Comparison of ENCODE assay signal across 21 cellular contexts in the genomic region with DNA sequence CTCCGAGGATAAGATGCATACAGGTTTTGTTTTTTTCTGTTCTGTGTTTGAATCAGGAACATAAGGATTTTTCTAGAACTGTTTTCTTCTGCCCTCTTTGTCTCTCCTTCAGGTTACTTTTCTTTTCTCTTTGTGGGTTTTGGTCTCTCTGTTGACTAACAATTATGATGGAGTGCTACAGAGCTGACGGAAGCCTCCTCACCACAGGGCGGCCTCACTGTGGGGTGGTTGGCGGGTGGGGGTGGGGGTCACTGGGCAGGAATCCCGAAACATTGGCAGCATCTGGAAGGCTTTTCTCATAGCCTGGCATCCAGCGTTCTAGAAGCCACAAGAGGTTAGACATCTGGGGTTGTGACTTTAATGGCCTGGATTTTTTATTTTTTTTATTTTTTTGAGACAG. TPM values are rescaled to one million over a fixed set of nuclear protein-coding genes. Genes with fewer than 3 reads are reported as not detected.
DNase-seq lines count a peak whose midpoint lies in the region; ATAC-seq and TF ChIP-seq lines count a peak whose summit lies in the region.
"Had no signal": no experiment of that assay in that cellular context is flagged by ENCODE, and none has a peak within 500 bp of the region (broad histone marks: within the 10 kb centered on the region; RNA-seq: fewer than 3 reads in every experiment).

No MANE protein-coding gene starts in this region.

- H3K27me3 Mint-ChIP-seq in activated T-cell treated with anti-CD3 and anti-CD28 coated beads, Interleukin-2, amount 50 U/mL, for 24 hours = no peaks in the 10 kb centered on the region
- H3K27me3 Mint-ChIP-seq in T-helper 1 cell treated with Interleukin-12 subunit alpha and Interleukin-12 subunit beta and Interleukin-4 antibody, amounts not matched to agents 30 μg/mL and 1 μg/mL, for 36 hours (ENCODE audit: low read depth) = peaks cover 4% of the 10 kb centered on the region
- H3K27me3 Mint-ChIP-seq in activated naive CD8-positive, alpha-beta T cell treated with anti-CD3 and anti-CD28 coated beads, Interleukin-2, amount 10 ng/mL, durations not matched to agents 7 days and 5 days = peaks cover 2% of the 10 kb centered on the region

- peak; percentile 69 for ATAC-seq in activated naive CD8-positive, alpha-beta T cell treated with anti-CD3 and anti-CD28 coated beads, Interleukin-2, amount 10 ng/mL, durations not matched to agents 7 days and 5 days (ENCODE audit: low read depth)
- ATAC-seq in stimulated activated naive CD8-positive, alpha-beta T cell treated with anti-CD3 and anti-CD28 coated beads, Interleukin-15, Interleukin-2, amounts not matched to agents 100 U/mL and 50 U/mL, for 24 hours = peak; percentile 68
- ATAC-seq in HG02759 (IDR thresholded peaks at IDR 0.05; ENCODE audit: unreplicated experiment) = no peak
- ATAC-seq: heart left ventricle, K562, psoas muscle had no signal

- POLR2A ChIA-PET in activated naive CD8-positive, alpha-beta T cell treated with anti-CD3 and anti-CD28 coated beads, Interleukin-2, amount 10 ng/mL, durations not matched to agents 7 days and 5 days (lab: Charles Lee) = interaction anchor here (0.6 to 5.8 kb wide), 6 partner anchors 9 to 146 kb away, joined by 3 to 33 read pairs (median 4); a partner anchor contains a TSS

- H3K36me3 Mint-ChIP-seq in activated T-cell treated with anti-CD3 and anti-CD28 coated beads, Interleukin-2, amount 50 U/mL, for 24 hours (ENCODE audit: low read depth) = no peaks in the 10 kb centered on the region
- H3K36me3 Mint-ChIP-seq in T-helper 1 cell treated with Interleukin-12 subunit alpha and Interleukin-12 subunit beta and Interleukin-4 antibody, amounts not matched to agents 30 μg/mL and 1 μg/mL, for 36 hours (ENCODE audit: low read depth) = peaks cover 9% of the 10 kb centered on the region
- peaks cover 12% of the 10 kb centered on the region for H3K36me3 Mint-ChIP-seq in activated naive CD8-positive, alpha-beta T cell treated with anti-CD3 and anti-CD28 coated beads, Interleukin-2, amount 10 ng/mL, durations not matched to agents 7 days and 5 days

- intact Hi-C loops in stomach (cut with DNase I; ENCODE audit: low total_unique reads) = no loop called here

- TF ChIP-seq POLR2A in stomach (IDR thresholded peaks at IDR 0.05) = no peak

- H3K4me1 Mint-ChIP-seq in activated T-cell treated with anti-CD3 and anti-CD28 coated beads, Interleukin-2, amount 50 U/mL, for 24 hours (ENCODE audit: low read depth) = peaks cover 21% of the 10 kb centered on the region
- peaks cover 10% of the 10 kb centered on the region for H3K4me1 Mint-ChIP-seq in T-helper 1 cell treated with Interleukin-12 subunit alpha and Interleukin-12 subunit beta and Interleukin-4 antibody, amounts not matched to agents 30 μg/mL and 1 μg/mL, for 36 hours (ENCODE audit: low read depth)
- peaks cover 20% of the 10 kb centered on the region for H3K4me1 Mint-ChIP-seq in activated naive CD8-positive, alpha-beta T cell treated with anti-CD3 and anti-CD28 coated beads, Interleukin-2, amount 10 ng/mL, durations not matched to agents 7 days and 5 days
- H3K4me1 Mint-ChIP-seq: nephron had no signal

- peak overlapping the region; percentile 66 for H3K27ac Mint-ChIP-seq in activated T-cell treated with anti-CD3 and anti-CD28 coated beads, Interleukin-2, amount 50 U/mL, for 24 hours
- peak overlapping the region; percentile 75 for H3K27ac Mint-ChIP-seq in T-helper 1 cell treated with Interleukin-12 subunit alpha and Interleukin-12 subunit beta and Interleukin-4 antibody, amounts not matched to agents 30 μg/mL and 1 μg/mL, for 36 hours
- peak overlapping the region; percentile 72 for H3K27ac Mint-ChIP-seq in activated naive CD8-positive, alpha-beta T cell treated with anti-CD3 and anti-CD28 coated beads, Interleukin-2, amount 10 ng/mL, durations not matched to agents 7 days and 5 days
- H3K27ac Mint-ChIP-seq: nephron had no signal

- WGBS in stomach, 5 donors = 57 to 66% (median 60%) methylated on average over 6 of the region's 6 CpGs

- H3K4me1 ChIP-seq in stomach = peaks cover 7 to 13% (median 10%) of the 10 kb centered on the region in 4 donors
- H3K4me1 ChIP-seq: HAP-1, psoas muscle had no signal

- H3K27ac ChIP-seq in stomach = no peak overlapping the region
- H3K27ac ChIP-seq: heart left ventricle, HL-60, psoas muscle had no signal

- TF ChIP-seq EP300 in stomach (IDR thresholded peaks at IDR 0.05) = no peak

- peaks cover 0 to 14% (median 13%) of the 10 kb centered on the region in 4 donors for H3K9me3 ChIP-seq in stomach
- H3K9me3 ChIP-seq: psoas muscle had no signal

- DNase-seq in activated T-cell treated with anti-CD3 and anti-CD28 coated beads, Interleukin-2, amount 50 U/mL, for 24 hours = no peak
- DNase-seq in activated T-cell treated with anti-CD3 and anti-CD28 coated beads, Interleukin-2, amount 50 U/mL, for 1 hour = no peak
- DNase-seq in activated naive CD8-positive, alpha-beta T cell treated with anti-CD3 and anti-CD28 coated beads, Interleukin-2, amount 10 ng/mL, durations not matched to agents 7 days and 5 days = no peak
- DNase-seq in stimulated activated naive CD8-positive, alpha-beta T cell treated with anti-CD3 and anti-CD28 coated beads, Interleukin-15, Interleukin-2, amounts not matched to agents 100 U/mL and 50 U/mL, for 24 hours = no peak
- DNase-seq in stomach (no peak), amygdala (lab: John Stamatoyannopoulos, UW) (no peak)
- DNase-seq: effector CD4-positive, alpha-beta T cell; EL; heart left ventricle; mammary epithelial cell; NCI-H1417; psoas muscle; RPMI8226 had no signal

- H3K4me3 Mint-ChIP-seq in activated T-cell treated with anti-CD3 and anti-CD28 coated beads, Interleukin-2, amount 50 U/mL, for 24 hours = no peak overlapping the region
- H3K4me3 Mint-ChIP-seq in T-helper 1 cell treated with Interleukin-12 subunit alpha and Interleukin-12 subunit beta and Interleukin-4 antibody, amounts not matched to agents 30 μg/mL and 1 μg/mL, for 36 hours = peak overlapping the region; percentile 58
- peak overlapping the region; percentile 70 for H3K4me3 Mint-ChIP-seq in activated naive CD8-positive, alpha-beta T cell treated with anti-CD3 and anti-CD28 coated beads, Interleukin-2, amount 10 ng/mL, durations not matched to agents 7 days and 5 days
- H3K4me3 Mint-ChIP-seq: nephron had no signal

- peaks cover 0 to 57% (median 34%) of the 10 kb centered on the region in 3 donors for H3K27me3 ChIP-seq in stomach

- peaks cover 6% of the 10 kb centered on the region for H3K9me3 Mint-ChIP-seq in activated T-cell treated with anti-CD3 and anti-CD28 coated beads, Interleukin-2, amount 50 U/mL, for 24 hours
- H3K9me3 Mint-ChIP-seq in T-helper 1 cell treated with Interleukin-12 subunit alpha and Interleukin-12 subunit beta and Interleukin-4 antibody, amounts not matched to agents 30 μg/mL and 1 μg/mL, for 36 hours = peaks cover 17% of the 10 kb centered on the region
- H3K9me3 Mint-ChIP-seq in activated naive CD8-positive, alpha-beta T cell treated with anti-CD3 and anti-CD28 coated beads, Interleukin-2, amount 10 ng/mL, durations not matched to agents 7 days and 5 days = peaks cover 8% of the 10 kb centered on the region

- H3K36me3 ChIP-seq in stomach = no peaks in the 10 kb centered on the region
- H3K36me3 ChIP-seq: HAP-1, heart left ventricle had no signal

- no peak for TF ChIP-seq CTCF in stomach (IDR thresholded peaks at IDR 0.05)

- no peak overlapping the region for H3K4me3 ChIP-seq in stomach
- H3K4me3 ChIP-seq: HAP-1, heart left ventricle, K562, psoas muscle had no signal

RNA-seq across cellular contexts. Expression of a gene that starts 12.0 kb away (rescaled TPM):
- total RNA-seq in activated naive CD8-positive, alpha-beta T cell treated with anti-CD3 and anti-CD28 coated beads, Interleukin-2, amount 10 ng/mL, durations not matched to agents 7 days and 5 days = 10 to 100 TPM; 29.4 to 31.8 TPM
- total RNA-seq in stomach = 10 to 100 TPM in 2 of 5 donors, 1 to 10 TPM in 2, not detected in 1; 1.4 to 48.7 (median 12.1) TPM
- 1 to 10 TPM; 2.0 to 3.4 (median 2.9) TPM for polyA plus RNA-seq in stomach
- total RNA-seq: mammary epithelial cell had no signal
- polyA plus RNA-seq: fibroblast of lung, mammary epithelial cell had no signal

RNA-seq across cellular contexts. Expression of a gene that starts 26.1 kb away (rescaled TPM):
- not detected for total RNA-seq in activated naive CD8-positive, alpha-beta T cell treated with anti-CD3 and anti-CD28 coated beads, Interleukin-2, amount 10 ng/mL, durations not matched to agents 7 days and 5 days
- not detected for total RNA-seq in stomach
- polyA plus RNA-seq in stomach = not detected
- total RNA-seq: fibroblast of lung, heart left ventricle, K562, mammary epithelial cell, psoas muscle had no signal
- polyA plus RNA-seq: fibroblast of lung, heart left ventricle, K562, keratinocyte, mammary epithelial cell, psoas muscle had no signal

RNA-seq across cellular contexts. Expression of a gene that starts 35.7 kb away (rescaled TPM):
- total RNA-seq in activated naive CD8-positive, alpha-beta T cell treated with anti-CD3 and anti-CD28 coated beads, Interleukin-2, amount 10 ng/mL, durations not matched to agents 7 days and 5 days = 10 to 100 TPM; 68.9 to 73.9 TPM
- total RNA-seq in stomach = 100 to 1,000 TPM in 2 of 5 donors, 10 to 100 TPM in 3; 15.2 to 163 (median 58.7) TPM
- polyA plus RNA-seq in stomach = 100 to 1,000 TPM; 155 to 221 (median 174) TPM

RNA-seq across cellular contexts. Expression of a gene that starts 36.6 kb away (rescaled TPM):
- total RNA-seq in activated naive CD8-positive, alpha-beta T cell treated with anti-CD3 and anti-CD28 coated beads, Interleukin-2, amount 10 ng/mL, durations not matched to agents 7 days and 5 days = 10 to 100 TPM; 54.5 to 61.9 TPM
- total RNA-seq in stomach = 100 to 1,000 TPM in 1 of 5 donors, 10 to 100 TPM in 3, 1 to 10 TPM in 1; 9.4 to 111 (median 16.4) TPM
- 10 to 100 TPM; 15.7 to 17.4 (median 16.7) TPM for polyA plus RNA-seq in stomach
